Comparison of ENCODE assay signal across 1 cellular context in genomic region chr3:9902372-9903237, GRCh38.
TF ChIP-seq lines count a peak whose summit lies in the region.

Gene IL17RE (plus strand): TSS chr3:9902848. CDS start chr3:9902933, 85 bp downstream.

TF ChIP-seq in GM12878, 131 proteins besides CTCF, POLR2A, EP300 and RAD21:
- TF ChIP-seq ZBTB40 (IDR thresholded peaks at IDR 0.05; ENCODE audit: borderline replicate concordance), result no peak
- TF ChIP-seq EGR1 (IDR thresholded peaks at IDR 0.05; ENCODE audit: borderline replicate concordance in 1 of 2, low read depth in 2 of 2, low read length in 2 of 2), result no peak
- TF ChIP-seq GATAD2B (conservative IDR thresholded peaks at IDR 0.05; ENCODE audit: low read depth), result no peak
- TF ChIP-seq BACH1 (IDR thresholded peaks at IDR 0.05; ENCODE audit: borderline replicate concordance), result no peak
- TF ChIP-seq, protein P1, sequence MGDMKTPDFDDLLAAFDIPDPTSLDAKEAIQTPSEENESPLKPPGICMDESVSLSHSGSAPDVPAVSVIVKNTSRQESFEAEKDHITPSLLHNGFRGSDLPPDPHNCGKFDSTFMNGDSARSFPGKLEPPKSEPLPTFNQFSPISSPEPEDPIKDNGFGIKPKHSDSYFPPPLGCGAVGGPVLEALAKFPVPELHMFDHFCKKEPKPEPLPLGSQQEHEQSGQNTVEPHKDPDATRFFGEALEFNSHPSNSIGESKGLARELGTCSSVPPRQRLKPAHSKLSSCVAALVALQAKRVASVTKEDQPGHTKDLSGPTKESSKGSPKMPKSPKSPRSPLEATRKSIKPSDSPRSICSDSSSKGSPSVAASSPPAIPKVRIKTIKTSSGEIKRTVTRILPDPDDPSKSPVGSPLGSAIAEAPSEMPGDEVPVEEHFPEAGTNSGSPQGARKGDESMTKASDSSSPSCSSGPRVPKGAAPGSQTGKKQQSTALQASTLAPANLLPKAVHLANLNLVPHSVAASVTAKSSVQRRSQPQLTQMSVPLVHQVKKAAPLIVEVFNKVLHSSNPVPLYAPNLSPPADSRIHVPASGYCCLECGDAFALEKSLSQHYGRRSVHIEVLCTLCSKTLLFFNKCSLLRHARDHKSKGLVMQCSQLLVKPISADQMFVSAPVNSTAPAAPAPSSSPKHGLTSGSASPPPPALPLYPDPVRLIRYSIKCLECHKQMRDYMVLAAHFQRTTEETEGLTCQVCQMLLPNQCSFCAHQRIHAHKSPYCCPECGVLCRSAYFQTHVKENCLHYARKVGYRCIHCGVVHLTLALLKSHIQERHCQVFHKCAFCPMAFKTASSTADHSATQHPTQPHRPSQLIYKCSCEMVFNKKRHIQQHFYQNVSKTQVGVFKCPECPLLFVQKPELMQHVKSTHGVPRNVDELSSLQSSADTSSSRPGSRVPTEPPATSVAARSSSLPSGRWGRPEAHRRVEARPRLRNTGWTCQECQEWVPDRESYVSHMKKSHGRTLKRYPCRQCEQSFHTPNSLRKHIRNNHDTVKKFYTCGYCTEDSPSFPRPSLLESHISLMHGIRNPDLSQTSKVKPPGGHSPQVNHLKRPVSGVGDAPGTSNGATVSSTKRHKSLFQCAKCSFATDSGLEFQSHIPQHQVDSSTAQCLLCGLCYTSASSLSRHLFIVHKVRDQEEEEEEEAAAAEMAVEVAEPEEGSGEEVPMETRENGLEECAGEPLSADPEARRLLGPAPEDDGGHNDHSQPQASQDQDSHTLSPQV (IDR thresholded peaks at IDR 0.05), result no peak
- TF ChIP-seq JUNB (IDR thresholded peaks at IDR 0.05), result no peak
- TF ChIP-seq SMAD5 (IDR thresholded peaks at IDR 0.05; ENCODE audit: low read depth), result no peak
- TF ChIP-seq STAT3 (IDR thresholded peaks at IDR 0.05; ENCODE audit: low read depth, low read length), result no peak
- TF ChIP-seq TCF12 (IDR thresholded peaks at IDR 0.05; ENCODE audit: low read depth, low read length), result no peak
- no peak for TF ChIP-seq ASH2L (IDR thresholded peaks at IDR 0.05; ENCODE audit: borderline replicate concordance, low read depth)
TF ChIP-seq in GM12878: peak in this region for 0.
